In the genomic region with DNA sequence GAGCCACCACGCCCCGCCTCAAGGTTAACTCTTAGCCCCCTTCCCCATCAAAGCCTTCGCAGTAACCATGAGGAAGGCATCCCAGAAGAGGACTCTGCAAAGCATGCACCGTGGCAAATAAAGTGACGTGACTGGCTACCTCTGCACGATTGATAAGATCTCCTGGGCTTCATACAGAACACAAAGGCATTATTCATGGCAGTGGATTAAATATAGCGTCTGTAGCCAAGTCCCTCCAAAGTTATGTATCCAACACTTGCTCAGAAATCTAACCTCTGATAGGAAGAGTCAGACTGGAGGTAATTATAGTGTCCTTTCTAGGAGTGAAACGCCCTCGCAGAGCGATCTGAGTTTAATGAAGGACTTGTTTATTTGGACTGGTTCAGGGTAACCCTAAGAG, we compare ENCODE assay signal across 22 cellular contexts.
"Had no signal": no experiment of that assay in that cellular context is flagged by ENCODE, and none has a peak within 500 bp of the region (broad histone marks: within the 10 kb centered on the region; RNA-seq: fewer than 3 reads in every experiment).

No MANE protein-coding gene starts in this region.

- H3K9me3 ChIP-seq: psoas muscle, sigmoid colon, thoracic aorta, transverse colon had no signal

- H3K4me3 ChIP-seq: coronary artery, hepatocyte, psoas muscle, sigmoid colon, skin epidermis, thoracic aorta, transverse colon had no signal

- H3K27ac Mint-ChIP-seq: endodermal cell; nephron progenitor cell; stimulated activated naive B cell treated with anti-CD40 and anti-IgM and Interleukin-4, amounts not matched to agents 10 μg/mL and 1 μg/mL and 100 μg/mL, for 72 hours; stimulated activated naive CD8-positive, alpha-beta T cell treated with anti-CD3 and anti-CD28 coated beads, Interleukin-15, amount 100 ng/mL, for 72 hours had no signal

- H3K4me3 Mint-ChIP-seq: endodermal cell; naive thymus-derived CD4-positive, alpha-beta T cell; nephron progenitor cell; stimulated activated naive B cell treated with anti-CD40 and anti-IgM and Interleukin-4, amounts not matched to agents 10 μg/mL and 1 μg/mL and 100 μg/mL, for 72 hours; stimulated activated naive CD8-positive, alpha-beta T cell treated with anti-CD3 and anti-CD28 coated beads, Interleukin-15, amount 100 ng/mL, for 72 hours had no signal

- H3K27me3 Mint-ChIP-seq: naive thymus-derived CD4-positive, alpha-beta T cell; stimulated activated naive B cell treated with anti-CD40 and anti-IgM and Interleukin-4, amounts not matched to agents 10 μg/mL and 1 μg/mL and 100 μg/mL, for 72 hours; stimulated activated naive CD8-positive, alpha-beta T cell treated with anti-CD3 and anti-CD28 coated beads, Interleukin-15, amount 100 ng/mL, for 72 hours had no signal

- DNase-seq: effector CD4-positive, alpha-beta T cell; endodermal cell; erythroblast; foreskin keratinocyte; head of caudate nucleus; left colon; mammary epithelial cell; naive thymus-derived CD4-positive, alpha-beta T cell; nephron progenitor cell; psoas muscle; retina; sigmoid colon; stimulated activated CD4-positive, alpha-beta T cell treated with anti-CD3 and anti-CD28 coated beads, Interleukin-2, amount 100 ng/mL, for 24 hours; stimulated activated CD4-positive, alpha-beta T cell treated with anti-CD3 and anti-CD28 coated beads, Interleukin-4, amount 100 ng/mL, for 4 hours; stimulated activated naive B cell treated with anti-CD40 and anti-IgM and Interleukin-4, amounts not matched to agents 10 μg/mL and 1 μg/mL and 100 μg/mL, for 72 hours; stimulated activated naive CD8-positive, alpha-beta T cell treated with anti-CD3 and anti-CD28 coated beads, Interleukin-15, amount 100 ng/mL, for 72 hours; transverse colon had no signal

- H3K4me1 ChIP-seq: foreskin keratinocyte, psoas muscle had no signal

- H3K9me3 Mint-ChIP-seq: endodermal cell; nephron progenitor cell; stimulated activated naive B cell treated with anti-CD40 and anti-IgM and Interleukin-4, amounts not matched to agents 10 μg/mL and 1 μg/mL and 100 μg/mL, for 72 hours; stimulated activated naive CD8-positive, alpha-beta T cell treated with anti-CD3 and anti-CD28 coated beads, Interleukin-15, amount 100 ng/mL, for 72 hours had no signal

- H3K4me2 ChIP-seq: hepatocyte had no signal

- H3K4me1 Mint-ChIP-seq: endodermal cell, nephron progenitor cell had no signal

- H3K27me3 ChIP-seq: foreskin keratinocyte, hepatocyte, sigmoid colon, transverse colon had no signal

- H3K27ac ChIP-seq: coronary artery, foreskin keratinocyte, hepatocyte, parathyroid adenoma, psoas muscle, sigmoid colon, skin epidermis, thoracic aorta, transverse colon had no signal

- H3K9ac ChIP-seq: parathyroid adenoma had no signal

- ATAC-seq: foreskin keratinocyte; left colon; naive thymus-derived CD4-positive, alpha-beta T cell; psoas muscle; stimulated activated naive B cell treated with anti-CD40 and anti-IgM and Interleukin-4, amounts not matched to agents 10 μg/mL and 1 μg/mL and 100 μg/mL, for 72 hours; stimulated activated naive CD8-positive, alpha-beta T cell treated with anti-CD3 and anti-CD28 coated beads, Interleukin-15, amount 100 ng/mL, for 72 hours had no signal
